22 cellular contexts compared by ENCODE assay signal in genomic region chr5:169415948-169416347, GRCh38.
A peak's percentile ranks its signal among the peaks of the same experiment; 100 is the strongest.
DNase-seq lines count a peak whose midpoint lies in the region; ATAC-seq, FAIRE-seq and TF ChIP-seq lines count a peak whose summit lies in the region.
"Had no signal": no experiment of that assay in that cellular context is flagged by ENCODE, and none has a peak within 500 bp of the region (broad histone marks: within the 10 kb centered on the region; RNA-seq: fewer than 3 reads in every experiment).

No MANE protein-coding gene starts in this region.

- H3K4me1 ChIP-seq in right cardiac atrium (ENCODE audit: control insufficient read depth, insufficient read depth, low read length) (peaks cover 2% of the 10 kb centered on the region), right atrium auricular region (peaks cover 0 to 4% of the 10 kb centered on the region in 2 donors), astrocyte (ENCODE audit: insufficient read depth, low read length) (peaks cover 12% of the 10 kb centered on the region)

- H3K79me2 ChIP-seq in astrocyte (ENCODE audit: insufficient read depth, low read length), result no peaks in the 10 kb centered on the region

- DNase-seq in right cardiac atrium (peak in 2 of 3 donors; percentile 41 to 47), right atrium auricular region (ENCODE audit: low spot score) (no peak), astrocyte (ENCODE audit: low read depth) (no peak), NCI-H1092 (lab: John Stamatoyannopoulos, UW) (no peak)
- no peak for DNase-seq in NK-92 treated with Interleukin-12 subunit alpha and Interleukin-12 subunit beta, amount 100 ng/mL, for 24 hours (lab: John Stamatoyannopoulos, UW)
- DNase-seq: 8988T, AML-193, DMS53, GF-D8, IMR-90, NCI-H1417 treated with DMSO at 0.1 percent for 48 hours, NCI-H187 treated with DMSO at 0.1 percent for 48 hours, NCI-H510A, NCI-H82, PC-3, Right ventricle myocardium superior had no signal

- no peaks in the 10 kb centered on the region for H4K20me1 ChIP-seq in astrocyte (ENCODE audit: insufficient read depth, low read length)

- no peaks in the 10 kb centered on the region for H3K36me3 Mint-ChIP-seq in astrocyte (ENCODE audit: low read depth, unreplicated experiment)
- no peaks in the 10 kb centered on the region for H3K36me3 Mint-ChIP-seq in nephron (ENCODE audit: low read depth)
- H3K36me3 Mint-ChIP-seq: CD14-positive monocyte had no signal

- peak overlapping the region; percentile 37 for H3K27ac Mint-ChIP-seq in astrocyte (ENCODE audit: unreplicated experiment)
- peak overlapping the region in 2 of 3 experiments; percentile 31 to 73 for H3K27ac Mint-ChIP-seq in nephron
- H3K27ac Mint-ChIP-seq: CD14-positive monocyte had no signal

- TF ChIP-seq CTCF in right atrium auricular region (IDR thresholded peaks at IDR 0.05) (no peak), astrocyte (IDR thresholded peaks at IDR 0.05; ENCODE audit: insufficient read depth, low read depth, low read length) (no peak), nephron (IDR thresholded peaks at IDR 0.05; ENCODE audit: unreplicated experiment in 3 of 3) (no peak)

- H3K9me3 Mint-ChIP-seq in astrocyte (ENCODE audit: unreplicated experiment) (peaks cover 15% of the 10 kb centered on the region), nephron (peaks cover 5% of the 10 kb centered on the region)

- H3K36me3 ChIP-seq in right atrium auricular region, result no peaks in the 10 kb centered on the region
- H3K36me3 ChIP-seq in astrocyte (ENCODE audit: insufficient read depth, low read length), result no peaks in the 10 kb centered on the region

- H3K9ac ChIP-seq in astrocyte (ENCODE audit: low read length), result no peak overlapping the region

- no peak overlapping the region for H3K4me2 ChIP-seq in astrocyte (ENCODE audit: low read length)

- H2AFZ ChIP-seq in astrocyte (ENCODE audit: low read depth, low read length), result no peak overlapping the region

- H3K27ac ChIP-seq in right cardiac atrium (ENCODE audit: low read length) (no peak overlapping the region), right atrium auricular region (no peak overlapping the region), astrocyte (ENCODE audit: low read depth, low read length) (no peak overlapping the region)

- no peaks in the 10 kb centered on the region for H3K9me3 ChIP-seq in right cardiac atrium (ENCODE audit: control insufficient read depth, low read length)
- H3K9me3 ChIP-seq in right atrium auricular region, result no peaks in the 10 kb centered on the region
- no peaks in the 10 kb centered on the region for H3K9me3 ChIP-seq in astrocyte (ENCODE audit: insufficient read depth, low read depth, low read length)

- H3K27me3 Mint-ChIP-seq in astrocyte (ENCODE audit: low read depth, unreplicated experiment) (no peaks in the 10 kb centered on the region), nephron (ENCODE audit: low read depth) (peaks cover 24% of the 10 kb centered on the region)

- no peak for ATAC-seq in right cardiac atrium
- ATAC-seq in GM18519 (IDR thresholded peaks at IDR 0.05; ENCODE audit: low FRiP score, unreplicated experiment), result no peak
- ATAC-seq: PC-3 had no signal

- intact Hi-C loops in right cardiac atrium (cut with DNase I), result no loop called here

- 76% methylated on average over 5 of the region's 5 CpGs for WGBS in right cardiac atrium

- no peak overlapping the region for H3K4me3 Mint-ChIP-seq in astrocyte (ENCODE audit: unreplicated experiment)
- H3K4me3 Mint-ChIP-seq in nephron, result no peak overlapping the region
- H3K4me3 Mint-ChIP-seq: CD14-positive monocyte had no signal

- peaks cover 34% of the 10 kb centered on the region for H3K4me1 Mint-ChIP-seq in astrocyte (ENCODE audit: low read depth, unreplicated experiment)
- peaks cover 62% of the 10 kb centered on the region for H3K4me1 Mint-ChIP-seq in nephron
- H3K4me1 Mint-ChIP-seq: CD14-positive monocyte had no signal

- no peaks in the 10 kb centered on the region for H3K27me3 ChIP-seq in right cardiac atrium (ENCODE audit: control insufficient read depth, insufficient read depth)
- H3K27me3 ChIP-seq in right atrium auricular region, result no peaks in the 10 kb centered on the region
- H3K27me3 ChIP-seq in astrocyte (ENCODE audit: insufficient read depth, low read length), result no peaks in the 10 kb centered on the region

- no peak for FAIRE-seq in astrocyte (lab: Jason Lieb, UNC)
- FAIRE-seq: D721Med, GM19239, H1 had no signal

- H3K4me3 ChIP-seq in right cardiac atrium (ENCODE audit: low read length) (no peak overlapping the region), right atrium auricular region (no peak overlapping the region), astrocyte (ENCODE audit: insufficient read depth, low read depth, low read length) (no peak overlapping the region)

Comparison
In these comparisons a context has a peak if more than half of its experiments do, and no peak if none do; other contexts are left out.
1. DNase-seq: peak in right cardiac atrium (2 of 3); none in right atrium auricular region (single experiment), astrocyte (single experiment), NK-92 treated with Interleukin-12 subunit alpha and Interleukin-12 subunit beta, amount 100 ng/mL, for 24 hours (single experiment) and NCI-H1092 (single experiment).